ENCODE assay signal across 29 cellular contexts in genomic region chr13:78852709-78853108, GRCh38.
"Had no signal": no experiment of that assay in that cellular context is flagged by ENCODE, and none has a peak within 500 bp of the region (broad histone marks: within the 10 kb centered on the region; RNA-seq: fewer than 3 reads in every experiment).

No MANE protein-coding gene starts in this region.

- H3K27me3 Mint-ChIP-seq: naive B cell; natural killer cell treated with Interleukin-12 subunit alpha and Interleukin-12 subunit beta and Interleukin-15 and Interleukin-18, amount 100 ng/mL, for 72 hours; progenitor cell of endocrine pancreas; type B pancreatic cell had no signal

- ATAC-seq: naive thymus-derived CD8-positive, alpha-beta T cell; psoas muscle; right cardiac atrium; stimulated activated naive CD8-positive, alpha-beta T cell treated with anti-CD3 and anti-CD28 coated beads, Interleukin-15, amount 100 ng/mL, for 72 hours; stimulated activated naive CD8-positive, alpha-beta T cell treated with anti-CD3 and anti-CD28 coated beads, Interleukin-15, Interleukin-2, amounts not matched to agents 100 U/mL and 50 U/mL, for 24 hours had no signal

- H3K27ac ChIP-seq: neutrophil, parathyroid adenoma, psoas muscle, right lobe of liver, sigmoid colon, suprapubic skin, testis, tibial nerve, uterus had no signal

- H3K4me1 Mint-ChIP-seq: naive B cell; naive thymus-derived CD8-positive, alpha-beta T cell; nephron progenitor cell; neural crest cell; stimulated activated naive CD8-positive, alpha-beta T cell treated with anti-CD3 and anti-CD28 coated beads, Interleukin-15, amount 100 ng/mL, for 72 hours had no signal

- H3K79me2 ChIP-seq: parathyroid adenoma had no signal

- H3K9me3 ChIP-seq: neutrophil, psoas muscle, right lobe of liver, testis had no signal

- H3K36me3 ChIP-seq: neutrophil, right lobe of liver, sigmoid colon, suprapubic skin, tibial nerve, uterus had no signal

- H3K9me3 Mint-ChIP-seq: type B pancreatic cell had no signal

- FAIRE-seq: small intestine had no signal

- H3K27me3 ChIP-seq: neutrophil, right lobe of liver, sigmoid colon, suprapubic skin, testis, tibial nerve, uterus had no signal

- H3K4me3 Mint-ChIP-seq: naive thymus-derived CD8-positive, alpha-beta T cell; natural killer cell treated with Interleukin-12 subunit alpha and Interleukin-12 subunit beta and Interleukin-15 and Interleukin-18, amount 100 ng/mL, for 72 hours; nephron progenitor cell; neural crest cell; stimulated activated naive CD8-positive, alpha-beta T cell treated with anti-CD3 and anti-CD28 coated beads, Interleukin-15, amount 100 ng/mL, for 72 hours; type B pancreatic cell had no signal

- H3K9ac ChIP-seq: parathyroid adenoma had no signal

- H3K4me1 ChIP-seq: parathyroid adenoma, psoas muscle, right lobe of liver, sigmoid colon, suprapubic skin, testis, tibial nerve, uterus had no signal

- H2AFZ ChIP-seq: parathyroid adenoma had no signal

- DNase-seq: naive B cell; naive thymus-derived CD8-positive, alpha-beta T cell; nephron progenitor cell; nucleus accumbens; posterior cingulate gyrus; psoas muscle; right lobe of liver; sigmoid colon; small intestine; stimulated activated CD4-positive, alpha-beta T cell treated with anti-CD3 and anti-CD28 coated beads, Interleukin-12 subunit alpha, Interleukin-12 subunit beta, amount 100 ng/mL, for 4 hours; stimulated activated CD4-positive, alpha-beta T cell treated with anti-CD3 and anti-CD28 coated beads, Interleukin-1b, Interleukin-23, amount 100 ng/mL, for 48 hours; stimulated activated CD4-positive, alpha-beta T cell treated with anti-CD3 and anti-CD28 coated beads, Interleukin-4, amount 100 ng/mL, for 1 hour; stimulated activated CD4-positive, alpha-beta T cell treated with anti-CD3 and anti-CD28 coated beads, Interleukin-4, amount 100 ng/mL, for 4 hours; stimulated activated CD8-positive, alpha-beta memory T cell treated with anti-CD3 and anti-CD28 coated beads, Interleukin-4, amount 100 ng/mL, for 48 hours; stimulated activated naive CD4-positive, alpha-beta T cell; stimulated activated naive CD8-positive, alpha-beta T cell treated with anti-CD3 and anti-CD28 coated beads, Interleukin-15, amount 100 ng/mL, for 72 hours; stimulated activated naive CD8-positive, alpha-beta T cell treated with anti-CD3 and anti-CD28 coated beads, Interleukin-15, Interleukin-2, amounts not matched to agents 100 U/mL and 50 U/mL, for 24 hours; substantia nigra; testis; uterus had no signal

- H3K4me3 ChIP-seq: psoas muscle, right lobe of liver, sigmoid colon, suprapubic skin, testis, tibial nerve, uterus had no signal

- H3K27ac Mint-ChIP-seq: naive B cell; naive thymus-derived CD8-positive, alpha-beta T cell; natural killer cell treated with Interleukin-12 subunit alpha and Interleukin-12 subunit beta and Interleukin-15 and Interleukin-18, amount 100 ng/mL, for 72 hours; nephron progenitor cell; progenitor cell of endocrine pancreas; type B pancreatic cell had no signal

- H3K36me3 Mint-ChIP-seq: naive B cell; natural killer cell treated with Interleukin-12 subunit alpha and Interleukin-12 subunit beta and Interleukin-15 and Interleukin-18, amount 100 ng/mL, for 72 hours; type B pancreatic cell had no signal
